Comparison of ENCODE assay signal across 14 cellular contexts in genomic region chr10:48838830-48839229, GRCh38.
"Had no signal": no experiment of that assay in that cellular context is flagged by ENCODE, and none has a peak within 500 bp of the region (broad histone marks: within the 10 kb centered on the region; RNA-seq: fewer than 3 reads in every experiment).

No MANE protein-coding gene starts in this region.

- DNase-seq: activated CD4-positive, alpha-beta memory T cell treated with anti-CD3 and anti-CD28 coated beads for 36 hours; activated naive CD4-positive, alpha-beta T cell treated with anti-CD3 and anti-CD28 coated beads, Interleukin-2, amount 10 ng/mL, durations not matched to agents 7 days and 5 days; activated T-cell treated with anti-CD3 and anti-CD28 coated beads, Interleukin-2, amount 50 U/mL, for 24 hours; cerebellar nuclear complex; effector memory CD4-positive, alpha-beta T cell; immature natural killer cell; posterior cingulate gyrus; right cardiac atrium; spleen; stomach; testis; upper lobe of left lung; WERI-Rb-1 had no signal

- H3K4me1 Mint-ChIP-seq: activated naive CD4-positive, alpha-beta T cell treated with anti-CD3 and anti-CD28 coated beads, Interleukin-2, amount 10 ng/mL, durations not matched to agents 7 days and 5 days; immature natural killer cell had no signal

- ATAC-seq: right cardiac atrium had no signal

- H3K36me3 Mint-ChIP-seq: activated CD4-positive, alpha-beta memory T cell treated with anti-CD3 and anti-CD28 coated beads for 36 hours; activated naive CD4-positive, alpha-beta T cell treated with anti-CD3 and anti-CD28 coated beads, Interleukin-2, amount 10 ng/mL, durations not matched to agents 7 days and 5 days; immature natural killer cell had no signal

- H3K9me3 Mint-ChIP-seq: activated CD4-positive, alpha-beta memory T cell treated with anti-CD3 and anti-CD28 coated beads for 36 hours; activated naive CD4-positive, alpha-beta T cell treated with anti-CD3 and anti-CD28 coated beads, Interleukin-2, amount 10 ng/mL, durations not matched to agents 7 days and 5 days; activated T-cell treated with anti-CD3 and anti-CD28 coated beads, Interleukin-2, amount 50 U/mL, for 24 hours; T-helper 1 cell treated with Interleukin-12 subunit alpha and Interleukin-12 subunit beta and Interleukin-4 antibody, amounts not matched to agents 30 μg/mL and 1 μg/mL, for 36 hours had no signal

- H3K4me3 Mint-ChIP-seq: activated CD4-positive, alpha-beta memory T cell treated with anti-CD3 and anti-CD28 coated beads for 36 hours; activated naive CD4-positive, alpha-beta T cell treated with anti-CD3 and anti-CD28 coated beads, Interleukin-2, amount 10 ng/mL, durations not matched to agents 7 days and 5 days; activated T-cell treated with anti-CD3 and anti-CD28 coated beads, Interleukin-2, amount 50 U/mL, for 24 hours; immature natural killer cell; T-helper 1 cell treated with Interleukin-12 subunit alpha and Interleukin-12 subunit beta and Interleukin-4 antibody, amounts not matched to agents 30 μg/mL and 1 μg/mL, for 36 hours had no signal

- H3K27ac Mint-ChIP-seq: activated CD4-positive, alpha-beta memory T cell treated with anti-CD3 and anti-CD28 coated beads for 36 hours; activated naive CD4-positive, alpha-beta T cell treated with anti-CD3 and anti-CD28 coated beads, Interleukin-2, amount 10 ng/mL, durations not matched to agents 7 days and 5 days; activated T-cell treated with anti-CD3 and anti-CD28 coated beads, Interleukin-2, amount 50 U/mL, for 24 hours; immature natural killer cell; T-helper 1 cell treated with Interleukin-12 subunit alpha and Interleukin-12 subunit beta and Interleukin-4 antibody, amounts not matched to agents 30 μg/mL and 1 μg/mL, for 36 hours had no signal
